In genomic region chr11:58562375-58562800, GRCh38 we compare ENCODE assay signal across 10 cellular contexts. TPM values are rescaled to one million over a fixed set of nuclear protein-coding genes. Genes with fewer than 3 reads are reported as not detected.
A peak's percentile ranks its signal among the peaks of the same experiment; 100 is the strongest.
DNase-seq lines count a peak whose midpoint lies in the region; ATAC-seq and TF ChIP-seq lines count a peak whose summit lies in the region.
"Had no signal": no experiment of that assay in that cellular context is flagged by ENCODE, and none has a peak within 500 bp of the region (broad histone marks: within the 10 kb centered on the region; RNA-seq: fewer than 3 reads in every experiment).

No MANE protein-coding gene starts in this region.

- peaks cover 45% of the 10 kb centered on the region for H3K4me1 Mint-ChIP-seq in central memory CD8-positive, alpha-beta T cell

- H3K36me3 ChIP-seq in thyroid gland = peaks cover 10 to 11% of the 10 kb centered on the region in 2 donors

- intact Hi-C loops in thyroid gland (cut with DNase I) = loop anchor here (10.0 kb wide), 1 partner anchor 112 kb away; no protein-coding TSS in a partner anchor

- TF ChIP-seq CTCF in thyroid gland (IDR thresholded peaks at IDR 0.05) = no peak

- no peak overlapping the region for H3K4me3 ChIP-seq in thyroid gland (replicated peaks in 1 of 3)

- no peak for TF ChIP-seq POLR2A in thyroid gland (IDR thresholded peaks at IDR 0.05)

- H3K36me3 Mint-ChIP-seq in central memory CD8-positive, alpha-beta T cell (ENCODE audit: insufficient read depth) = peaks cover 41% of the 10 kb centered on the region

- H3K4me1 ChIP-seq in thyroid gland = no peaks in the 10 kb centered on the region

- DNase-seq in DMS53 (lab: John Stamatoyannopoulos, UW) (peak; percentile 21), midbrain (lab: John Stamatoyannopoulos, UW) (no peak), thyroid gland (no peak), activated gamma-delta T cell treated with Interleukin-2 at 50 U/mL for 16 hours (no peak)
- DNase-seq in central memory CD8-positive, alpha-beta T cell (ENCODE audit: low spot score in 2 of 2) = no peak
- DNase-seq in stimulated activated CD4-positive, alpha-beta T cell treated with anti-CD3 and anti-CD28 coated beads, Interleukin-4, amount 100 ng/mL, for 1 hour = no peak
- DNase-seq: DMS79, Right ventricle myocardium superior had no signal

- ATAC-seq in GM19468 (IDR thresholded peaks at IDR 0.05; ENCODE audit: extremely low read depth, unreplicated experiment) (peak; percentile 80), HG03175 (IDR thresholded peaks at IDR 0.05; ENCODE audit: unreplicated experiment) (peak; percentile 93)
- ATAC-seq in central memory CD8-positive, alpha-beta T cell (replicated peaks; ENCODE audit: extremely low read depth, poor library complexity, severe bottlenecking) = no peak

- no peaks in the 10 kb centered on the region for H3K27me3 Mint-ChIP-seq in central memory CD8-positive, alpha-beta T cell

- no peaks in the 10 kb centered on the region for H3K27me3 ChIP-seq in thyroid gland

- H3K27ac Mint-ChIP-seq in central memory CD8-positive, alpha-beta T cell (ENCODE audit: low read depth) = peak overlapping the region; percentile 58

- no peak overlapping the region for H3K27ac ChIP-seq in thyroid gland

- peak overlapping the region; percentile 22 for H3K4me3 Mint-ChIP-seq in central memory CD8-positive, alpha-beta T cell

- no peaks in the 10 kb centered on the region for H3K9me3 Mint-ChIP-seq in central memory CD8-positive, alpha-beta T cell

- H3K9me3 ChIP-seq in thyroid gland = no peaks in the 10 kb centered on the region

RNA-seq across cellular contexts. Expression of gene LPXN, which starts 13.3 kb away (rescaled TPM):
- 10 to 100 TPM in 2 of 4 donors, 1 to 10 TPM in 2; 5.8 to 14.4 (median 9.4) TPM for total RNA-seq in thyroid gland

RNA-seq across cellular contexts. Expression of gene ZFP91, which starts 16.5 kb away (rescaled TPM):
- 10 to 100 TPM; 49.8 to 63.7 (median 59.1) TPM for total RNA-seq in thyroid gland

RNA-seq across cellular contexts. Expression of gene OR5B21, which starts 54.5 kb away (rescaled TPM):
- not detected for total RNA-seq in thyroid gland
- total RNA-seq: Right ventricle myocardium superior had no signal
